Comparison of ENCODE assay signal across 8 cellular contexts in the genomic region with DNA sequence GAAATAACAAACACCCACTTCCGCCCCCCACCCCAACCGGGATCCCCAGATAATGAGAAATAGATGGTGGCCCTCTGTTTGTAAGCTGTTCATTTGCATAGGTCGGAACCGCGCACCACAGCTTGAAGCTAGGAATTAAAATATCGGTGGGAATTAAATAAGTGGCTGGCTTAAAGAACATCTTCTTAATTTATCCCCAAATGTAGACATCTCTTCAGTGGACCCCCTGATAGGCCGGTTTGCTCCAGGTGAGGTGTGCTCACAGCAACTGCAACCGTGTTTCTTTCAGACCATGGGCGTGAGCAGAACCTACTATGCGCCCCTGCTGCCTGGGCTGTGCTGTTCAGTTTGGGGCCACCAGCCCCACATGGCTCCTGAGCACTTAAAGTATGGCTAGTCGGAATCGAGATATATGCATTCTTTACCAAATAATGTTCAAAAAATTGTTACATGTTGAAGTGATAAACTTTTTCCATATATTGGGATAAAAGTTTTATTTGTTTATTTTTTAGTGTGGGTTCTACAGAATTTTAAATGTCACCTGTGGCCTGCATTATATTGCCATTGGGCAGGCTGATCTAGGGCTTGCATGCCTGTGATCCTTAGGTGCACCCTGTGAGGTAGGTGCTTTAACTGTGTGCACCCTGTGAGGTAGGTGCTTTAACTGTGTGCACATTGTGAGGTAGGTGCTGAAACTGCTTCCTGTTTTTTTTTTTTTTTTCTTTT. TPM values are rescaled to one million over a fixed set of nuclear protein-coding genes. Genes with fewer than 3 reads are reported as not detected.
DNase-seq lines count a peak whose midpoint lies in the region; ATAC-seq and TF ChIP-seq lines count a peak whose summit lies in the region.

No MANE protein-coding gene starts in this region.

- TF ChIP-seq CTCF in Calu3 (IDR thresholded peaks at IDR 0.05; ENCODE audit: unreplicated experiment) = no peak
- TF ChIP-seq CTCF in astrocyte of the spinal cord (IDR thresholded peaks at IDR 0.05; ENCODE audit: low read depth, low read length) = no peak
- no peak for TF ChIP-seq CTCF in right lobe of liver (IDR thresholded peaks at IDR 0.05)
- TF ChIP-seq CTCF in upper lobe of left lung (IDR thresholded peaks at IDR 0.05) = no peak

- H3K9me2 ChIP-seq in Karpas-422 (replicated peaks; ENCODE audit: insufficient read depth, low read length) = no peaks in the 10 kb centered on the region

- peak overlapping the region; percentile 91 for H3K27ac Mint-ChIP-seq in Calu3 (ENCODE audit: unreplicated experiment)

- in situ Hi-C loops in astrocyte of the spinal cord (cut with HindIII; ENCODE audit: low sequenced_read_pairs) = no loop called here

- no peak for TF ChIP-seq POLR2A in right lobe of liver (IDR thresholded peaks at IDR 0.05)
- no peak for TF ChIP-seq POLR2A in upper lobe of left lung (IDR thresholded peaks at IDR 0.05)

- peak overlapping the region; percentile 84 for H3K4me3 Mint-ChIP-seq in Calu3 (ENCODE audit: low read depth, unreplicated experiment)

- no peak for TF ChIP-seq EP300 in upper lobe of left lung (IDR thresholded peaks at IDR 0.05)

- H3K27ac ChIP-seq in Karpas-422 (ENCODE audit: low read length) = peak overlapping the region; percentile 82
- H3K27ac ChIP-seq in right lobe of liver = peak overlapping the region; percentile 88 to 95 (median 92)
- H3K27ac ChIP-seq in upper lobe of left lung = peak overlapping the region; percentile 91 to 96 (median 93)

- peak overlapping the region; percentile 79 for H3K4me3 ChIP-seq in Karpas-422 (ENCODE audit: low read length)
- peak overlapping the region; percentile 70 for H3K4me3 ChIP-seq in astrocyte of the spinal cord (ENCODE audit: low read depth, low read length)
- H3K4me3 ChIP-seq in right lobe of liver = peak overlapping the region; percentile 74 to 83 (median 76)
- H3K4me3 ChIP-seq in upper lobe of left lung = peak overlapping the region; percentile 2 to 88 (median 85)

- CTCF ChIA-PET in Calu3 (lab: Charles Lee) = interaction anchor here (0.7 to 1.3 kb wide), 2 partner anchors 25 to 46 kb away, joined by 4 read pairs; no protein-coding TSS in a partner anchor

- 0 out of 2 replicates have a peak, but pooled peaks cover 3% of the 10 kb centered on the region for H4K20me1 ChIP-seq in Karpas-422 (ENCODE audit: insufficient read depth, low read depth, low read length)

- H3K27me3 ChIP-seq in Karpas-422 (ENCODE audit: low read length) (no peaks in the 10 kb centered on the region), right lobe of liver (no peaks in the 10 kb centered on the region), upper lobe of left lung (no peaks in the 10 kb centered on the region)

- 10% methylated on average over 12 of the region's 12 CpGs for WGBS in right lobe of liver (ENCODE audit: insufficient coverage, low coverage, low lambda C conversion rate, missing lambda C conversion rate)
- WGBS in upper lobe of left lung, 2 donors = 23 to 29% methylated on average over 12 of the region's 12 CpGs

- H3K36me3 Mint-ChIP-seq in Calu3 (ENCODE audit: insufficient read depth, unreplicated experiment) = peaks cover 32% of the 10 kb centered on the region

- H3K9me3 ChIP-seq in Karpas-422 (ENCODE audit: low read length) = no peaks in the 10 kb centered on the region
- no peaks in the 10 kb centered on the region for H3K9me3 ChIP-seq in right lobe of liver
- H3K9me3 ChIP-seq in upper lobe of left lung = no peaks in the 10 kb centered on the region

- H3K9ac ChIP-seq in Karpas-422 (ENCODE audit: low read length) = peak overlapping the region; percentile 79

- peaks cover 18% of the 10 kb centered on the region; the same call in 1 of the 2 replicates for H3K36me3 ChIP-seq in Karpas-422 (ENCODE audit: insufficient read depth, low read length)
- H3K36me3 ChIP-seq in right lobe of liver = no peaks in the 10 kb centered on the region
- no peaks in the 10 kb centered on the region for H3K36me3 ChIP-seq in upper lobe of left lung

- peak; percentile 3 for ATAC-seq in GM19438 (IDR thresholded peaks at IDR 0.05; ENCODE audit: low read depth, unreplicated experiment)
- peak in 1 of 4 donors; percentile 2 for ATAC-seq in right lobe of liver
- ATAC-seq in upper lobe of left lung (ENCODE audit: low FRiP score in 2 of 2) = peak in 1 of 2 donors; percentile 7

- H3K4me1 Mint-ChIP-seq in Calu3 (ENCODE audit: low read depth, unreplicated experiment) = peaks cover 18% of the 10 kb centered on the region

- H3K4me1 ChIP-seq in Karpas-422 (ENCODE audit: low read length) (peaks cover 37% of the 10 kb centered on the region), right lobe of liver (peaks cover 0 to 32% (median 14%) of the 10 kb centered on the region in 4 donors), upper lobe of left lung (peaks cover 26 to 35% (median 31%) of the 10 kb centered on the region in 4 donors)

- H3K79me2 ChIP-seq in Karpas-422 (ENCODE audit: low read length) = peaks cover 37% of the 10 kb centered on the region

- H2AFZ ChIP-seq in Karpas-422 (ENCODE audit: low read length) = peak overlapping the region; percentile 54

- DNase-seq in Calu3 (no peak), Karpas-422 (peak; percentile 70), astrocyte of the spinal cord (ENCODE audit: low read depth, low spot score) (no peak), right lobe of liver (peak in 1 of 3 donors; percentile 36), upper lobe of left lung (no peak), HuH-7.5 (ENCODE audit: low spot score) (no peak), NCI-H1436 (lab: John Stamatoyannopoulos, UW) (no peak)

- TSS peak; percentile 54 for BruUV-seq in Calu3 (replicated peaks; lab: Mats Ljungman, UMichigan)

- intact Hi-C loops in Calu3 (cut with micrococcal nuclease; ENCODE audit: unreplicated experiment) = loop anchor here (5.0 to 10.0 kb wide), 3 partner anchors 89 to 377 kb away; a partner anchor contains a TSS
- intact Hi-C loops in right lobe of liver (cut with DNase I) = no loop called here

- peak overlapping the region; percentile 79 for H3K4me2 ChIP-seq in Karpas-422 (ENCODE audit: low read depth, low read length, poor library complexity, severe bottlenecking)

- no peaks in the 10 kb centered on the region for H3K27me3 Mint-ChIP-seq in Calu3 (ENCODE audit: unreplicated experiment)

- H3K9me3 Mint-ChIP-seq in Calu3 (ENCODE audit: low read depth, unreplicated experiment) = no peaks in the 10 kb centered on the region

RNA-seq across cellular contexts. Expression of a gene that starts 0.8 kb away (rescaled TPM):
- 53.8 and 58.7 TPM in 2 replicates for total RNA-seq in Calu3 (2022)
- 117 and 314 TPM in 2 replicates for total RNA-seq in Karpas-422 (2014; rRNA removed; shearing (Covaris generic); ENCODE audit: low replicate concordance)
- 10 to 100 TPM; 27.6 to 47.9 (median 30.3) TPM for total RNA-seq in right lobe of liver
- 100 to 1,000 TPM in 1 of 6 donors, 10 to 100 TPM in 5; 57.7 to 106 (median 75.1) TPM for total RNA-seq in upper lobe of left lung
